ENCODE assay signal across 10 cellular contexts in genomic region chr19:3458595-3459284, GRCh38. TPM values are rescaled to one million over a fixed set of nuclear protein-coding genes. Genes with fewer than 3 reads are reported as not detected.
A peak's percentile ranks its signal among the peaks of the same experiment; 100 is the strongest.
DNase-seq lines count a peak whose midpoint lies in the region; ATAC-seq and TF ChIP-seq lines count a peak whose summit lies in the region.
"Had no signal": no experiment of that assay in that cellular context is flagged by ENCODE, and none has a peak within 500 bp of the region (broad histone marks: within the 10 kb centered on the region; RNA-seq: fewer than 3 reads in every experiment).

No MANE protein-coding gene starts in this region.

- no peak for TF ChIP-seq EP300 in SK-N-SH (IDR thresholded peaks at IDR 0.05; ENCODE audit: borderline replicate concordance in 1 of 2, low read depth in 1 of 2, low read length in 1 of 2)
- no peak for TF ChIP-seq EP300 in gastroesophageal sphincter (IDR thresholded peaks at IDR 0.05)

- ATAC-seq in gastroesophageal sphincter (peak; percentile 32), foreskin keratinocyte (no peak)

- H3K4me2 ChIP-seq in SK-N-SH: 0 out of 2 replicates have a peak overlapping the region, but pooled peaks have one; percentile 47

- DNase-seq in SK-N-SH: peak; percentile 78
- DNase-seq in thyroid gland: peak in 1 of 2 donors; percentile 22
- no peak for DNase-seq in foreskin keratinocyte
- DNase-seq in activated effector memory CD4-positive, alpha-beta T cell treated with Interleukin-2 at 50 U/mL for 16 hours: no peak
- DNase-seq in GM20000 (ENCODE audit: low spot score): no peak
- DNase-seq in NCI-H82 (lab: John Stamatoyannopoulos, UW): no peak
- DNase-seq: activated naive CD4-positive, alpha-beta T cell treated with anti-CD3 and anti-CD28 coated beads, Interleukin-2, amount 50 U/mL, for 16 hours; NCI-H1694 had no signal

- peaks cover 26% of the 10 kb centered on the region for H4K20me1 ChIP-seq in SK-N-SH (ENCODE audit: insufficient read depth)

- no peak for TF ChIP-seq RAD21 in SK-N-SH (IDR thresholded peaks at IDR 0.05; ENCODE audit: low read length)

- H3K4me3 ChIP-seq in SK-N-SH (ENCODE audit: low read depth in 2 of 2, low read length in 1 of 2): no peak overlapping the region
- peak overlapping the region in 1 of 2 donors; percentile 22 for H3K4me3 ChIP-seq in gastroesophageal sphincter
- no peak overlapping the region for H3K4me3 ChIP-seq in muscle layer of colon (ENCODE audit: low read depth in 1 of 2, low read length in 2 of 2)
- no peak overlapping the region for H3K4me3 ChIP-seq in thyroid gland (replicated peaks in 1 of 3)

- CTCF ChIA-PET in SK-N-SH (lab: Yijun Ruan, JAX): interaction anchor here (0.6 to 2.8 kb wide), 3 partner anchors 10 to 27 kb away, joined by 3 to 11 read pairs (median 3); no protein-coding TSS in a partner anchor

- H3K9me3 ChIP-seq in SK-N-SH: no peaks in the 10 kb centered on the region
- H3K9me3 ChIP-seq in gastroesophageal sphincter: no peaks in the 10 kb centered on the region
- H3K9me3 ChIP-seq in muscle layer of colon (ENCODE audit: low read length): no peaks in the 10 kb centered on the region
- no peaks in the 10 kb centered on the region for H3K9me3 ChIP-seq in thyroid gland

- peaks cover 8 to 32% of the 10 kb centered on the region in 2 experiments; a peak in 2 of 4 replicates for H3K4me1 ChIP-seq in SK-N-SH (ENCODE audit: control insufficient read depth in 1 of 2, insufficient read depth in 2 of 2, low read depth in 1 of 2, low read length in 1 of 2)
- H3K4me1 ChIP-seq in gastroesophageal sphincter: peaks cover 0 to 96% (median 40%) of the 10 kb centered on the region in 3 donors
- H3K4me1 ChIP-seq in muscle layer of colon (ENCODE audit: insufficient read depth, low read length): peaks cover 35% of the 10 kb centered on the region
- peaks cover 28 to 35% of the 10 kb centered on the region in 2 donors for H3K4me1 ChIP-seq in thyroid gland
- H3K4me1 ChIP-seq in foreskin keratinocyte: no peaks in the 10 kb centered on the region

- no peaks in the 10 kb centered on the region for H3K9me2 ChIP-seq in SK-N-SH

- no peak overlapping the region for H2AFZ ChIP-seq in SK-N-SH (ENCODE audit: low read depth)

- POLR2A ChIA-PET in SK-N-SH (lab: Yijun Ruan, JAX): interaction anchor here (0.6 to 1.4 kb wide), 2 partner anchors 17 to 82 kb away, joined by 3 read pairs; no protein-coding TSS in a partner anchor

- intact Hi-C loops in thyroid gland (cut with DNase I): no loop called here

- no peak for TF ChIP-seq POLR2A in gastroesophageal sphincter (IDR thresholded peaks at IDR 0.05)
- no peak for TF ChIP-seq POLR2A in thyroid gland (IDR thresholded peaks at IDR 0.05)

- WGBS in SK-N-SH (ENCODE audit: low lambda C conversion rate): 64% methylated on average over 15 of the region's 19 CpGs
- 24 to 60% methylated on average over 1 to 9 of the region's 19 CpGs for WGBS in gastroesophageal sphincter (ENCODE audit: low coverage in 1 of 2), 2 donors
- WGBS in thyroid gland, 2 donors: 61 to 71% methylated on average over 14 to 19 of the region's 19 CpGs

- H3K27me3 ChIP-seq in SK-N-SH (ENCODE audit: insufficient read depth) (no peaks in the 10 kb centered on the region), gastroesophageal sphincter (no peaks in the 10 kb centered on the region), muscle layer of colon (ENCODE audit: control insufficient read depth in 1 of 2, insufficient read depth in 2 of 2, low read length in 2 of 2) (no peaks in the 10 kb centered on the region), thyroid gland (no peaks in the 10 kb centered on the region), foreskin keratinocyte (no peaks in the 10 kb centered on the region)

- H3K36me3 ChIP-seq in SK-N-SH (replicated peaks in 1 of 2; ENCODE audit: control insufficient read depth in 1 of 2, insufficient read depth in 2 of 2, low read length in 1 of 2): peaks cover 13 to 31% of the 10 kb centered on the region in 2 experiments
- H3K36me3 ChIP-seq in gastroesophageal sphincter: peaks cover 0 to 85% of the 10 kb centered on the region in 2 donors
- H3K36me3 ChIP-seq in muscle layer of colon (ENCODE audit: insufficient read depth, low read length): peaks cover 29% of the 10 kb centered on the region
- H3K36me3 ChIP-seq in thyroid gland: peaks cover 37 to 45% of the 10 kb centered on the region in 2 donors

- H3K9ac ChIP-seq in SK-N-SH: peak overlapping the region; percentile 25; the same call in 1 of the 2 replicates
- peak overlapping the region; percentile 6 for H3K9ac ChIP-seq in muscle layer of colon (ENCODE audit: low read length)

- TF ChIP-seq CTCF in SK-N-SH (IDR thresholded peaks at IDR 0.05): no peak
- no peak for TF ChIP-seq CTCF in gastroesophageal sphincter (IDR thresholded peaks at IDR 0.05)
- no peak for TF ChIP-seq CTCF in thyroid gland (IDR thresholded peaks at IDR 0.05)
- no peak for TF ChIP-seq CTCF in foreskin keratinocyte (conservative IDR thresholded peaks at IDR 0.05)
- no peak for TF ChIP-seq CTCF in GM20000 (IDR thresholded peaks at IDR 0.05; ENCODE audit: extremely low read depth, missing control alignments)

- H3K27ac ChIP-seq in SK-N-SH (ENCODE audit: low read depth in 2 of 2, low read length in 1 of 2): peak overlapping the region; percentile 67 to 95; a peak in 3 of 4 replicates
- peak overlapping the region; percentile 12 to 92 (median 86) for H3K27ac ChIP-seq in gastroesophageal sphincter
- peak overlapping the region; percentile 83 for H3K27ac ChIP-seq in muscle layer of colon (ENCODE audit: low read depth, low read length)
- H3K27ac ChIP-seq in thyroid gland: peak overlapping the region; percentile 21 to 89 (median 77)
- no peak overlapping the region for H3K27ac ChIP-seq in foreskin keratinocyte

- H3F3A ChIP-seq in SK-N-SH (replicated peaks; ENCODE audit: insufficient read depth): peaks cover 6% of the 10 kb centered on the region

- peaks cover 26% of the 10 kb centered on the region; the same call in 1 of the 2 replicates for H3K79me2 ChIP-seq in SK-N-SH (ENCODE audit: insufficient read depth)

TF ChIP-seq in SK-N-SH, 30 proteins besides CTCF, POLR2A, EP300 and RAD21:
- TF ChIP-seq ELF1 (IDR thresholded peaks at IDR 0.05): no peak
- TF ChIP-seq RCOR1 (IDR thresholded peaks at IDR 0.05; ENCODE audit: low read length): no peak
- TF ChIP-seq, protein P1, sequence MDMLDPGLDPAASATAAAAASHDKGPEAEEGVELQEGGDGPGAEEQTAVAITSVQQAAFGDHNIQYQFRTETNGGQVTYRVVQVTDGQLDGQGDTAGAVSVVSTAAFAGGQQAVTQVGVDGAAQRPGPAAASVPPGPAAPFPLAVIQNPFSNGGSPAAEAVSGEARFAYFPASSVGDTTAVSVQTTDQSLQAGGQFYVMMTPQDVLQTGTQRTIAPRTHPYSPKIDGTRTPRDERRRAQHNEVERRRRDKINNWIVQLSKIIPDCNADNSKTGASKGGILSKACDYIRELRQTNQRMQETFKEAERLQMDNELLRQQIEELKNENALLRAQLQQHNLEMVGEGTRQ (IDR thresholded peaks at IDR 0.05; ENCODE audit: borderline replicate concordance, low read depth, low read length): no peak
- no peak for TF ChIP-seq TEAD4 (IDR thresholded peaks at IDR 0.05; ENCODE audit: borderline replicate concordance, insufficient read depth)
- no peak for TF ChIP-seq RXRA (IDR thresholded peaks at IDR 0.05; ENCODE audit: borderline replicate concordance, low read depth)
- no peak for TF ChIP-seq NFIC (IDR thresholded peaks at IDR 0.05; ENCODE audit: borderline replicate concordance)

RNA-seq across cellular contexts. Expression of gene SMIM24, which starts 21.6 kb away (rescaled TPM):
- polyA plus RNA-seq in SK-N-SH (2012; rRNA removed) (0.12 TPM in 1 of 2 replicates, not detected in the other), foreskin keratinocyte (0.08 TPM in 1 of 2 replicates, not detected in the other)
- not detected in 2 replicates for polyA plus RNA-seq in SK-N-SH (2012; cell fraction: cytosol; rRNA removed)
- polyA plus RNA-seq in SK-N-SH (2012; cell fraction: nucleus; rRNA removed): 0.18 TPM in 1 of 2 replicates, not detected in the other
- total RNA-seq in gastroesophageal sphincter (not detected), thyroid gland (not detected), foreskin keratinocyte (not detected in 2 replicates)

RNA-seq across cellular contexts. Expression of gene SMIM44, which starts 24.5 kb away (rescaled TPM):
- not detected in 2 replicates for polyA plus RNA-seq in SK-N-SH (2012; rRNA removed)
- polyA plus RNA-seq in SK-N-SH (2012; cell fraction: cytosol; rRNA removed): not detected in 2 replicates
- polyA plus RNA-seq in SK-N-SH (2012; cell fraction: nucleus; rRNA removed): not detected in 2 replicates
- total RNA-seq in gastroesophageal sphincter: not detected
- not detected for total RNA-seq in thyroid gland
- total RNA-seq in foreskin keratinocyte: not detected in 2 replicates
- not detected in 2 replicates for polyA plus RNA-seq in foreskin keratinocyte

RNA-seq across cellular contexts. Expression of gene DOHH, which starts 41.7 kb away (rescaled TPM):
- polyA plus RNA-seq in SK-N-SH (2012; rRNA removed): 14.3 and 14.5 TPM in 2 replicates
- polyA plus RNA-seq in SK-N-SH (2012; cell fraction: cytosol; rRNA removed): 10.3 and 13.3 TPM in 2 replicates
- polyA plus RNA-seq in SK-N-SH (2012; cell fraction: nucleus; rRNA removed): 14.5 and 22.6 TPM in 2 replicates
- 10 to 100 TPM; 16.5 to 30.7 (median 20.3) TPM for total RNA-seq in gastroesophageal sphincter
- 10 to 100 TPM in 3 of 4 donors, 1 to 10 TPM in 1; 9.0 to 18.9 (median 13.6) TPM for total RNA-seq in thyroid gland
- 12.3 and 12.6 TPM in 2 replicates for total RNA-seq in foreskin keratinocyte
- polyA plus RNA-seq in foreskin keratinocyte: 17.2 and 17.8 TPM in 2 replicates

RNA-seq across cellular contexts. Expression of gene FZR1, which starts 47.4 kb away (rescaled TPM):
- polyA plus RNA-seq in SK-N-SH (2012; rRNA removed) (27.1 and 36.3 TPM in 2 replicates), foreskin keratinocyte (36.7 and 37.9 TPM in 2 replicates)
- polyA plus RNA-seq in SK-N-SH (2012; cell fraction: cytosol; rRNA removed): 10.7 and 16.5 TPM in 2 replicates
- 74.3 and 97.6 TPM in 2 replicates for polyA plus RNA-seq in SK-N-SH (2012; cell fraction: nucleus; rRNA removed)
- total RNA-seq in gastroesophageal sphincter (10 to 100 TPM; 17.6 to 32.9 (median 23.0) TPM), thyroid gland (10 to 100 TPM; 28.6 to 56.0 (median 36.1) TPM), foreskin keratinocyte (39.7 and 43.1 TPM in 2 replicates)
